ENCODE assay signal across 7 cellular contexts in genomic region chrX:154886069-154886788, GRCh38. TPM values are rescaled to one million over a fixed set of nuclear protein-coding genes. Genes with fewer than 3 reads are reported as not detected.
DNase-seq lines count a peak whose midpoint lies in the region; ATAC-seq lines count a peak whose summit lies in the region.
"Not testable (repeated sequence)": the region's sequence is repeated elsewhere in the genome, so short reads cannot be mapped to it uniquely, and the experiment has no call there.

F8A1 (plus strand) TSS chrX:154886355; CDS start chrX:154886375, 20 bp downstream.

- H3K27me3 Mint-ChIP-seq in immature natural killer cell (ENCODE audit: low read depth in 3 of 3), result not testable (repeated sequence)

- peak within 1 kb of the TSS in 1 of 5 donors; percentile 41 for H3K4me3 Mint-ChIP-seq in immature natural killer cell

- DNase-seq in activated CD4-positive, alpha-beta T cell treated with anti-CD3 and anti-CD28 coated beads for 48 hours, result peak; percentile 67
- not testable (repeated sequence) for DNase-seq in activated naive CD4-positive, alpha-beta T cell treated with anti-CD3 and anti-CD28 coated beads, Interleukin-2, amount 50 U/mL, for 72 hours (ENCODE audit: low spot score in 2 of 2)
- DNase-seq in immature natural killer cell, result peak; percentile 15 to 51 (median 33)
- DNase-seq in stimulated activated CD4-positive, alpha-beta T cell treated with anti-CD3 and anti-CD28 coated beads, Interleukin-15, amount 100 ng/mL, for 1 hour (ENCODE audit: low read depth in 1 of 2, low spot score in 1 of 2), result peak; percentile 5 to 22

- H3K9me3 Mint-ChIP-seq in activated naive CD4-positive, alpha-beta T cell treated with anti-CD3 and anti-CD28 coated beads, Interleukin-2, amount 50 U/mL, for 72 hours; immature natural killer cell: not testable (repeated sequence)

- peak; percentile 71 for ATAC-seq in GM18909 (IDR thresholded peaks at IDR 0.05; ENCODE audit: poor library complexity, unreplicated experiment)
- peak; percentile 69 for ATAC-seq in HG02610 (IDR thresholded peaks at IDR 0.05; ENCODE audit: unreplicated experiment)
- peak; percentile 57 for ATAC-seq in HG03469 (IDR thresholded peaks at IDR 0.05; ENCODE audit: unreplicated experiment)
- ATAC-seq in activated naive CD4-positive, alpha-beta T cell treated with anti-CD3 and anti-CD28 coated beads, Interleukin-2, amount 50 U/mL, for 72 hours, result peak; percentile 63 to 75

- not testable (repeated sequence) for H3K27ac Mint-ChIP-seq in activated naive CD4-positive, alpha-beta T cell treated with anti-CD3 and anti-CD28 coated beads, Interleukin-2, amount 50 U/mL, for 72 hours; immature natural killer cell

- not testable (repeated sequence) for H3K36me3 Mint-ChIP-seq in activated naive CD4-positive, alpha-beta T cell treated with anti-CD3 and anti-CD28 coated beads, Interleukin-2, amount 50 U/mL, for 72 hours; immature natural killer cell

- peaks cover 2 to 11% of the 10 kb centered on the region in 2 donors for H3K4me1 Mint-ChIP-seq in immature natural killer cell

RNA-seq across cellular contexts. Expression of gene F8A1, which starts in this region (rescaled TPM):
- 10 to 100 TPM in 1 of 2 donors, 1 to 10 TPM in 1; 7.5 to 17.6 TPM for total RNA-seq in activated naive CD4-positive, alpha-beta T cell treated with anti-CD3 and anti-CD28 coated beads, Interleukin-2, amount 50 U/mL, for 72 hours
- polyA plus RNA-seq in immature natural killer cell, result 10 to 100 TPM; 18.9 to 31.3 (median 27.0) TPM
